11 cellular contexts compared by ENCODE assay signal in genomic region chr20:36585410-36586125, GRCh38. TPM values are rescaled to one million over a fixed set of nuclear protein-coding genes. Genes with fewer than 3 reads are reported as not detected.
DNase-seq lines count a peak whose midpoint lies in the region; ATAC-seq, FAIRE-seq and TF ChIP-seq lines count a peak whose summit lies in the region.
"Had no signal": no experiment of that assay in that cellular context is flagged by ENCODE, and none has a peak within 500 bp of the region (broad histone marks: within the 10 kb centered on the region; RNA-seq: fewer than 3 reads in every experiment).

No MANE protein-coding gene starts in this region.

- FAIRE-seq in GM12891 (lab: Jason Lieb, UNC): no peak

- peaks cover 26% of the 10 kb centered on the region for H3K4me1 ChIP-seq in NT2/D1 (ENCODE audit: insufficient read depth, insufficient read length)
- H3K4me1 ChIP-seq in foreskin keratinocyte: peaks cover 14% of the 10 kb centered on the region
- H3K4me1 ChIP-seq in gastrocnemius medialis: no peaks in the 10 kb centered on the region

- H3K27me3 ChIP-seq in NT2/D1 (ENCODE audit: insufficient read depth, insufficient read length) (no peaks in the 10 kb centered on the region), foreskin keratinocyte (no peaks in the 10 kb centered on the region), gastrocnemius medialis (no peaks in the 10 kb centered on the region)

- DNase-seq in AG20443 (ENCODE audit: low spot score): peak; percentile 59
- DNase-seq in GM12891 (ENCODE audit: insufficient read length, low spot score): no peak
- peak; percentile 94 for DNase-seq in NT2/D1 (ENCODE audit: low read depth, low spot score)
- peak; percentile 93 to 97 for DNase-seq in foreskin keratinocyte
- no peak for DNase-seq in effector CD4-positive, alpha-beta T cell
- no peak for DNase-seq in SHP77 (lab: John Stamatoyannopoulos, UW)
- DNase-seq in gastrocnemius medialis: no peak
- DNase-seq: activated naive CD8-positive, alpha-beta T cell treated with anti-CD3 and anti-CD28 coated beads, Interleukin-2, amount 10 ng/mL, durations not matched to agents 7 days and 5 days had no signal

- TF ChIP-seq POLR2A in GM12891 (IDR thresholded peaks at IDR 0.05; ENCODE audit: low read depth, low read length) (no peak; the same call in 1 of the 2 replicates), gastrocnemius medialis (IDR thresholded peaks at IDR 0.05) (no peak)

- H3K9me3 ChIP-seq in NT2/D1 (ENCODE audit: insufficient read depth, low read length): no peaks in the 10 kb centered on the region
- no peaks in the 10 kb centered on the region for H3K9me3 ChIP-seq in gastrocnemius medialis

- H3K36me3 ChIP-seq in NT2/D1 (ENCODE audit: insufficient read depth, insufficient read length, low read length) (peaks cover 61% of the 10 kb centered on the region), gastrocnemius medialis (no peaks in the 10 kb centered on the region)

- H3K27ac ChIP-seq in foreskin keratinocyte: peak overlapping the region; percentile 25
- H3K27ac ChIP-seq in gastrocnemius medialis: no peak overlapping the region

- intact Hi-C loops in gastrocnemius medialis (cut with DNase I; ENCODE audit: low total_unique reads): no loop called here

- in situ Hi-C loops in gastrocnemius medialis (cut with MboI; ENCODE audit: low sequenced_read_pairs in 4 of 4): loop anchor here in 1 of 4 donors (25.0 kb wide), 1 partner anchor 373 kb away; no protein-coding TSS in a partner anchor

- ATAC-seq in foreskin keratinocyte (peak; percentile 90), gastrocnemius medialis (no peak), HG03442 (IDR thresholded peaks at IDR 0.05; ENCODE audit: unreplicated experiment) (no peak)
- ATAC-seq: sciatic nerve had no signal

- peak overlapping the region; percentile 24 for H3K9ac ChIP-seq in NT2/D1 (ENCODE audit: insufficient read length, low read depth)

- no peak for TF ChIP-seq CTCF in foreskin keratinocyte (conservative IDR thresholded peaks at IDR 0.05)
- no peak for TF ChIP-seq CTCF in gastrocnemius medialis (IDR thresholded peaks at IDR 0.05 in 4 of 5, conservative IDR thresholded peaks at IDR 0.05 in 1 of 5)

- H3K4me3 ChIP-seq in NT2/D1 (ENCODE audit: insufficient read length, low read depth) (no peak overlapping the region), gastrocnemius medialis (no peak overlapping the region)

TF ChIP-seq in GM12891, 5 proteins besides CTCF, POLR2A, EP300 and RAD21:
- no peak for TF ChIP-seq TAF1 (IDR thresholded peaks at IDR 0.05; ENCODE audit: low read depth, low read length)
- peak; percentile 20; the same call in 1 of the 2 replicates for TF ChIP-seq POLR2AphosphoS5 (IDR thresholded peaks at IDR 0.05; ENCODE audit: low read depth, low read length)
- 0 out of 2 replicates have a peak, but pooled peaks have one; percentile 21 for TF ChIP-seq POU2F2 (IDR thresholded peaks at IDR 0.05; ENCODE audit: low read depth, low read length)

RNA-seq across cellular contexts. Expression of gene TGIF2, which starts 12.2 kb away (rescaled TPM):
- polyA plus RNA-seq in GM12891 (2012; ENCODE audit: low read depth, missing spikeins): 10.3 TPM
- total RNA-seq in foreskin keratinocyte (15.3 and 16.3 TPM in 2 replicates), gastrocnemius medialis (1 to 10 TPM; 1.4 to 3.9 (median 1.4) TPM)
- polyA plus RNA-seq in foreskin keratinocyte: 9.6 and 11.0 TPM in 2 replicates

RNA-seq across cellular contexts. Expression of gene RAB5IF, which starts 20.0 kb away (rescaled TPM):
- polyA plus RNA-seq in GM12891 (2012; ENCODE audit: low read depth, missing spikeins): 69.0 TPM
- total RNA-seq in foreskin keratinocyte: 109 and 111 TPM in 2 replicates
- 137 and 147 TPM in 2 replicates for polyA plus RNA-seq in foreskin keratinocyte
- total RNA-seq in gastrocnemius medialis: 100 to 1,000 TPM; 215 to 768 (median 545) TPM

RNA-seq across cellular contexts. Expression of gene MYL9, which starts 44.2 kb away (rescaled TPM):
- 16.3 TPM for polyA plus RNA-seq in GM12891 (2012; ENCODE audit: low read depth, missing spikeins)
- 5.3 and 7.7 TPM in 2 replicates for total RNA-seq in foreskin keratinocyte
- 11.2 and 14.6 TPM in 2 replicates for polyA plus RNA-seq in foreskin keratinocyte
- 10 to 100 TPM in 3 of 4 donors, 1 to 10 TPM in 1; 7.3 to 59.4 (median 20.8) TPM for total RNA-seq in gastrocnemius medialis
- total RNA-seq: OCI-LY7 had no signal

Comparison
In these comparisons a context has a peak if more than half of its experiments do, and no peak if none do; other contexts are left out.
1. DNase-seq: peak in AG20443 (single experiment), NT2/D1 (single experiment) and foreskin keratinocyte (2 of 2); none in GM12891 (single experiment), effector CD4-positive, alpha-beta T cell (single experiment), SHP77 (0 of 2) and gastrocnemius medialis (0 of 2).